In the genomic region with DNA sequence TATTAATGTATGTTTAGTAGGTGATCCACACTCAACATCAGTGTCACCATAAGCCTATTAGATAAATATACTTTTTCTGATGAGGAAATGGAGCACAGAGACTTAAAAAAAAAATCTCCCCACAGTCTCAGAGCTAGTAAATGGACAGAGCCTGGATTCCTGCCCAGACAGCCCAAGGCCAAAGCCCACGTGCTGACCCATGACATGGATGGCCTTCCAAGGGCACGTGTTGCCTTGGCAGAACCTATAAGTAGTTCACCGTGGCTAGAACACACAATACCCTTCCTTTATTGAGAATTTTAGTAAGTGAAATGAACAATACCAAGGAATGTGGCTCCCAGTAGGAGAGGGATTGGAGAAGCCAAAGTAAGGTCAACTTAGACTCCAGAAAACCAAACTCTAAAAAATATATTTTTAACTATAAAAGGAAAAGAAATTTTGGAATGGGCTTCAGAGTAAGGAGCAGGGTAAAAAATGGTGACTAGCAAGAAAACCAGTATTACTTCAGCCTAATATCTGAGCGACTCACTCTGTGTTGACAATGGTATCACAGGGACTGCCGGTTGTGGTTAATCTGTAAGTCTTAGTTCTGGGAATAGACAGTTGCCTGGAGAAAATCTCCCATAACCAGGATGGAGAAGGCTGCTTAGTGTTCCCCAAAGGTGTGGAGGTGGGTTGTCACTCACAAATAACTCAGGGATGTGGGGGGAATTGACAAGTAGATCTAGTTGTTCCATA, we compare ENCODE assay signal across 14 cellular contexts.
"Had no signal": no experiment of that assay in that cellular context is flagged by ENCODE, and none has a peak within 500 bp of the region (broad histone marks: within the 10 kb centered on the region; RNA-seq: fewer than 3 reads in every experiment).

No MANE protein-coding gene starts in this region.

- FAIRE-seq: frontal cortex had no signal

- H3K9me3 ChIP-seq: mucosa of descending colon, right atrium auricular region, suprapubic skin, upper lobe of right lung had no signal

- DNase-seq: activated CD4-positive, alpha-beta memory T cell treated with anti-CD3 and anti-CD28 coated beads, Interleukin-2, amount 10 ng/mL, durations not matched to agents 7 days and 5 days; activated CD4-positive, alpha-beta T cell treated with anti-CD3 and anti-CD28 coated beads for 4 hours; activated naive CD4-positive, alpha-beta T cell treated with anti-CD3 and anti-CD28 coated beads, Interleukin-2, amount 50 U/mL, for 16 hours; activated T-cell treated with anti-CD3 and anti-CD28 coated beads, Interleukin-2, amount 50 U/mL, for 24 hours; cortex of kidney; effector CD8-positive, alpha-beta T cell; left colon; naive thymus-derived CD8-positive, alpha-beta T cell; T-helper 17 cell; upper lobe of right lung had no signal

- ATAC-seq: left colon; mucosa of descending colon; naive thymus-derived CD8-positive, alpha-beta T cell; T-helper 17 cell had no signal

- H3K4me1 ChIP-seq: right atrium auricular region, suprapubic skin had no signal

- H3K27ac ChIP-seq: right atrium auricular region, suprapubic skin, upper lobe of right lung had no signal

- H3K27me3 ChIP-seq: right atrium auricular region, suprapubic skin, upper lobe of right lung had no signal

- H3K36me3 ChIP-seq: right atrium auricular region, suprapubic skin, upper lobe of right lung had no signal

- H3K4me3 ChIP-seq: mucosa of descending colon, right atrium auricular region, suprapubic skin, upper lobe of right lung had no signal
